In genomic region chrX:129777218-129777768, GRCh38 we compare ENCODE assay signal across 1 cellular context.
TF ChIP-seq lines count a peak whose summit lies in the region.

No MANE protein-coding gene starts in this region.

TF ChIP-seq in GM12878, 131 proteins besides CTCF, POLR2A, EP300 and RAD21 (continued from another document):
- TF ChIP-seq, protein P1, sequence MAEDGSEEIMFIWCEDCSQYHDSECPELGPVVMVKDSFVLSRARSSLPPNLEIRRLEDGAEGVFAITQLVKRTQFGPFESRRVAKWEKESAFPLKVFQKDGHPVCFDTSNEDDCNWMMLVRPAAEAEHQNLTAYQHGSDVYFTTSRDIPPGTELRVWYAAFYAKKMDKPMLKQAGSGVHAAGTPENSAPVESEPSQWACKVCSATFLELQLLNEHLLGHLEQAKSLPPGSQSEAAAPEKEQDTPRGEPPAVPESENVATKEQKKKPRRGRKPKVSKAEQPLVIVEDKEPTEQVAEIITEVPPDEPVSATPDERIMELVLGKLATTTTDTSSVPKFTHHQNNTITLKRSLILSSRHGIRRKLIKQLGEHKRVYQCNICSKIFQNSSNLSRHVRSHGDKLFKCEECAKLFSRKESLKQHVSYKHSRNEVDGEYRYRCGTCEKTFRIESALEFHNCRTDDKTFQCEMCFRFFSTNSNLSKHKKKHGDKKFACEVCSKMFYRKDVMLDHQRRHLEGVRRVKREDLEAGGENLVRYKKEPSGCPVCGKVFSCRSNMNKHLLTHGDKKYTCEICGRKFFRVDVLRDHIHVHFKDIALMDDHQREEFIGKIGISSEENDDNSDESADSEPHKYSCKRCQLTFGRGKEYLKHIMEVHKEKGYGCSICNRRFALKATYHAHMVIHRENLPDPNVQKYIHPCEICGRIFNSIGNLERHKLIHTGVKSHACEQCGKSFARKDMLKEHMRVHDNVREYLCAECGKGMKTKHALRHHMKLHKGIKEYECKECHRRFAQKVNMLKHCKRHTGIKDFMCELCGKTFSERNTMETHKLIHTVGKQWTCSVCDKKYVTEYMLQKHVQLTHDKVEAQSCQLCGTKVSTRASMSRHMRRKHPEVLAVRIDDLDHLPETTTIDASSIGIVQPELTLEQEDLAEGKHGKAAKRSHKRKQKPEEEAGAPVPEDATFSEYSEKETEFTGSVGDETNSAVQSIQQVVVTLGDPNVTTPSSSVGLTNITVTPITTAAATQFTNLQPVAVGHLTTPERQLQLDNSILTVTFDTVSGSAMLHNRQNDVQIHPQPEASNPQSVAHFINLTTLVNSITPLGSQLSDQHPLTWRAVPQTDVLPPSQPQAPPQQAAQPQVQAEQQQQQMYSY (CRISPR knock-in tag; IDR thresholded peaks at IDR 0.05), result no peak
- no peak for TF ChIP-seq ZNF622 (IDR thresholded peaks at IDR 0.05)
- TF ChIP-seq SUPT20H (IDR thresholded peaks at IDR 0.05; ENCODE audit: borderline replicate concordance, control insufficient read depth, low read depth, low read length), result no peak
- TF ChIP-seq NBN (IDR thresholded peaks at IDR 0.05), result peak; percentile 71; the same call in 1 of the 2 replicates
- no peak for TF ChIP-seq JUND (IDR thresholded peaks at IDR 0.05; ENCODE audit: low read depth, low read length)
- TF ChIP-seq BCLAF1 (IDR thresholded peaks at IDR 0.05), result no peak
